In the genomic region with DNA sequence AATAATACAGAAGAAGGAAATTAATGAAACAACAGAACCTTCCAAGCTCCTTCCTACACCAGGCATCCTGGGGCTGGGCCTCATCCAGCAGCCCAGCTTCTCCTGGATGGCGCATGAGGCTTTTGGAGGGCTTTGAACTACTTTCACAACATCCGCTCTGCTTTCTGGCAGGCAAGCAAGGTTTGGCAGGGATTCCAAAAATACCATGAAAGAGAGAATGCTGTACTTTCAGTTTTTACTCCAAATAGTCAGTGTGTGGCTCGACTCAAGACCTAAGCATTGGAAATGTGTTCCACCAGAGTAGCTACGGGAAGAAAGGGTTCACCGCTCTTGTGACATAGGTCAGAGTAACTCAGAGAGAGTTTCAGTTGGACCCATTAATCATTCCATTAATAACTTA, we compare ENCODE assay signal across 10 cellular contexts.
A peak's percentile ranks its signal among the peaks of the same experiment; 100 is the strongest.
DNase-seq lines count a peak whose midpoint lies in the region; ATAC-seq and TF ChIP-seq lines count a peak whose summit lies in the region.
"Had no signal": no experiment of that assay in that cellular context is flagged by ENCODE, and none has a peak within 500 bp of the region (broad histone marks: within the 10 kb centered on the region; RNA-seq: fewer than 3 reads in every experiment).

No MANE protein-coding gene starts in this region.

- no peak for TF ChIP-seq CTCF in endodermal cell (conservative IDR thresholded peaks at IDR 0.05)

- ATAC-seq in Right ventricle myocardium superior (ENCODE audit: poor library complexity), result peak; percentile 56
- peak; percentile 79 for ATAC-seq in aorta (ENCODE audit: low FRiP score)
- no peak for ATAC-seq in GM19452 (IDR thresholded peaks at IDR 0.05; ENCODE audit: unreplicated experiment)
- ATAC-seq: K562 had no signal

- WGBS in aorta, 2 donors, result 2 to 5% methylated on average over 5 of the region's 5 CpGs
- WGBS in endodermal cell (ENCODE audit: insufficient coverage in 1 of 2, insufficient read length in 1 of 2), 2 experiments, result 79 to 95% methylated on average over 3 to 5 of the region's 5 CpGs

- peak overlapping the region in 1 of 2 donors; percentile 6 for H3K27ac ChIP-seq in aorta (ENCODE audit: low read depth in 1 of 2, low read length in 2 of 2)
- H3K27ac ChIP-seq in endodermal cell (ENCODE audit: low read depth, low read length), result no peak overlapping the region
- H3K27ac ChIP-seq: SJSA1 had no signal

- H3K27me3 Mint-ChIP-seq in endodermal cell (ENCODE audit: insufficient read depth), result no peaks in the 10 kb centered on the region

- H3K36me3 ChIP-seq in aorta (ENCODE audit: control insufficient read depth in 1 of 2, insufficient read depth in 2 of 2, low read length in 1 of 2) (no peaks in the 10 kb centered on the region), endodermal cell (ENCODE audit: control insufficient read depth, insufficient read depth, low read length) (no peaks in the 10 kb centered on the region)
- H3K36me3 ChIP-seq: SJSA1 had no signal

- H3K27ac Mint-ChIP-seq in endodermal cell, result no peak overlapping the region

- no peaks in the 10 kb centered on the region for H3K9me3 ChIP-seq in aorta (ENCODE audit: control insufficient read depth, low read length)
- H3K9me3 ChIP-seq in endodermal cell (ENCODE audit: control insufficient read depth, low read length), result no peaks in the 10 kb centered on the region
- H3K9me3 ChIP-seq: SJSA1 had no signal

- intact Hi-C loops in Right ventricle myocardium superior (cut with DNase I) (no loop called here), cardiac septum (cut with DNase I) (no loop called here), aorta (cut with DNase I) (loop anchor here in 1 of 2 donors (10.0 kb wide), 1 partner anchor 350 kb away; a partner anchor contains a TSS)

- H3K27me3 ChIP-seq in aorta (ENCODE audit: control insufficient read depth in 1 of 2, insufficient read depth in 2 of 2, low read length in 1 of 2), result no peaks in the 10 kb centered on the region
- H3K27me3 ChIP-seq in endodermal cell (ENCODE audit: control insufficient read depth, insufficient read depth, low read length, poor library complexity, severe bottlenecking), result no peaks in the 10 kb centered on the region
- H3K27me3 ChIP-seq: SJSA1 had no signal

- H3K4me3 ChIP-seq in aorta (ENCODE audit: low read length in 2 of 2) (no peak overlapping the region), endodermal cell (ENCODE audit: low read length) (no peak overlapping the region)
- H3K4me3 ChIP-seq: K562, SJSA1 had no signal

- DNase-seq in Right ventricle myocardium superior (peak; percentile 61), cardiac septum (ENCODE audit: low spot score) (no peak), cerebellum (ENCODE audit: low spot score) (peak; percentile 87), lung microvascular endothelial cell (ENCODE audit: low read depth in 2 of 2) (peak; percentile 41 to 83), aorta (peak in 1 of 2 donors; percentile 82), RKO (ENCODE audit: low spot score) (no peak), endodermal cell (no peak)

- H3K4me1 Mint-ChIP-seq in endodermal cell, result no peaks in the 10 kb centered on the region

- H3K4me3 Mint-ChIP-seq in endodermal cell, result no peak overlapping the region

- H3K9me3 Mint-ChIP-seq in endodermal cell, result peaks cover 4% of the 10 kb centered on the region

- H3K4me1 ChIP-seq in aorta (ENCODE audit: control insufficient read depth in 1 of 2, insufficient read depth in 2 of 2, low read length in 2 of 2), result no peaks in the 10 kb centered on the region
- no peaks in the 10 kb centered on the region for H3K4me1 ChIP-seq in endodermal cell (ENCODE audit: control insufficient read depth, insufficient read depth, low read length)
- H3K4me1 ChIP-seq: SJSA1 had no signal

- H3K9ac ChIP-seq in endodermal cell (ENCODE audit: extremely low read depth, low read length, poor library complexity, severe bottlenecking), result no peak overlapping the region

- H3K36me3 Mint-ChIP-seq in endodermal cell (ENCODE audit: low read depth), result peaks cover 6% of the 10 kb centered on the region

Comparison
In these comparisons a context has a peak if more than half of its experiments do, and no peak if none do; other contexts are left out.
1. DNase-seq: peak in Right ventricle myocardium superior (single experiment), cerebellum (single experiment) and lung microvascular endothelial cell (2 of 2); none in cardiac septum (single experiment), RKO (single experiment) and endodermal cell (single experiment).